Comparison of ENCODE assay signal across 9 cellular contexts in the genomic region with DNA sequence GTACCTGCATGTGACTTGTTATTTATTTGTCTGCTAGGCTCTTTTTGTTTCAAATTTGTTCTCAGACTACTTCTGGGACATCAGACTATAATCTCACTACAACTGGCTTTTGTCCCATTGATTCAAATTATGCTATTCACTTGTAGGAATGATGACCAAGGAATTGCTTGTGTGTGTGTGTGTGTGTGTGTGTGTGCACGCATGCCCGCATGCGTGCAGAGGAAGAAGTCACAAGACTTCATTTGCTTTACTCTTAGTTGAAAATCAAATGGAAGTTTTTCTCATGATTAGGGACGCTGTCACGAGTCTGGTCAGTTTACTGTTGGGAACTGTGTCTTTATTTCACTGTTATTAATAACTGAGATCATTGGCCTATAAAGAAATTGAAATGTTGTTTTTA.
"Had no signal": no experiment of that assay in that cellular context is flagged by ENCODE, and none has a peak within 500 bp of the region (broad histone marks: within the 10 kb centered on the region; RNA-seq: fewer than 3 reads in every experiment).

No MANE protein-coding gene starts in this region.

- ATAC-seq: HCT116 had no signal

- H3K27ac ChIP-seq: GM23248 had no signal

- DNase-seq: GM23248, GOT3, H7, H9, HCEC 1CT, HFFc6 had no signal

- FAIRE-seq: H1, H54 had no signal
